ENCODE assay signal across 35 cellular contexts in the genomic region with DNA sequence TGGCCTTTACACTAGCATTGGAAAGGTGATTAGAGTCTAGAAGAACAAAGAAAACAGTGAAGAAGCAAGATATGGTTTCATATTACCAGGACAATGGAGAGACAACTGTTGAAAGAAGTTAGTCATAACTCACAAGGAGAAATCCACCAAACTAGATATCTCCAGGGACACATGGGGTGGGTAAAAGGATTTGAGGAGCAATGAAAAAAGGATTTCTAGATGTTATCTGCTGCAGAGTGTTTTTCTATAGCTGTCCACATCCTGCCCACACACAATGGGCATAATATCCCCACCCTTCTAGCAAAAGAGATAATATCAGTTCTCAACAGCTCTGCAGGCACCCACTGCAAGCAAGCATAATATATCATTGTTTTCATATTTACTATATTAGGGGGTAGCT.
DNase-seq lines count a peak whose midpoint lies in the region; ATAC-seq and TF ChIP-seq lines count a peak whose summit lies in the region.
"Had no signal": no experiment of that assay in that cellular context is flagged by ENCODE, and none has a peak within 500 bp of the region (broad histone marks: within the 10 kb centered on the region; RNA-seq: fewer than 3 reads in every experiment).

No MANE protein-coding gene starts in this region.

- no peaks in the 10 kb centered on the region for H3K36me3 ChIP-seq in sigmoid colon
- no peaks in the 10 kb centered on the region for H3K36me3 ChIP-seq in naive thymus-derived CD4-positive, alpha-beta T cell (ENCODE audit: control insufficient read depth in 2 of 3, insufficient read depth in 3 of 3, low read length in 3 of 3)
- H3K36me3 ChIP-seq: heart right ventricle, lower lobe of right lung, transverse colon had no signal

- POLR2A ChIA-PET in naive thymus-derived CD4-positive, alpha-beta T cell (lab: Charles Lee), result no interaction called here

- H3K4me1 ChIP-seq in foreskin keratinocyte (no peaks in the 10 kb centered on the region), sigmoid colon (no peaks in the 10 kb centered on the region)
- no peaks in the 10 kb centered on the region for H3K4me1 ChIP-seq in naive thymus-derived CD4-positive, alpha-beta T cell (ENCODE audit: control insufficient read depth in 2 of 2, insufficient read depth in 2 of 2, low read length in 2 of 2)
- H3K4me1 ChIP-seq: lower lobe of right lung, psoas muscle, transverse colon had no signal

- peaks cover 0 to 5% (median 3%) of the 10 kb centered on the region in 3 donors for H3K27me3 Mint-ChIP-seq in CD14-positive monocyte (ENCODE audit: low read depth in 3 of 3)
- no peaks in the 10 kb centered on the region for H3K27me3 Mint-ChIP-seq in naive thymus-derived CD4-positive, alpha-beta T cell
- H3K27me3 Mint-ChIP-seq: activated CD8-positive, alpha-beta memory T cell treated with anti-CD3 and anti-CD28 coated beads, Interleukin-2, amount 10 ng/mL, durations not matched to agents 7 days and 5 days; activated naive CD8-positive, alpha-beta T cell treated with anti-CD3 and anti-CD28 coated beads, Interleukin-2, amount 10 ng/mL, durations not matched to agents 7 days and 5 days; B cell; CD8-positive, alpha-beta memory T cell; effector memory CD8-positive, alpha-beta T cell; stimulated activated memory B cell treated with anti-CD40 and anti-IgM and Interleukin-4, amounts not matched to agents 10 μg/mL and 1 μg/mL and 100 μg/mL, for 72 hours; T-helper 17 cell had no signal

- H3K9me3 Mint-ChIP-seq in CD14-positive monocyte, result no peaks in the 10 kb centered on the region
- H3K9me3 Mint-ChIP-seq in naive thymus-derived CD4-positive, alpha-beta T cell, result peaks cover 0 to 18% (median 2%) of the 10 kb centered on the region in 11 donors

- CTCF ChIA-PET in naive thymus-derived CD4-positive, alpha-beta T cell (lab: Charles Lee), result no interaction called here

- intact Hi-C loops in sigmoid colon (cut with DNase I) (no loop called here), CD14-positive monocyte (cut with micrococcal nuclease) (no loop called here)
- intact Hi-C loops in naive thymus-derived CD4-positive, alpha-beta T cell (cut with micrococcal nuclease), result loop anchor here in 1 of 2 donors (10.0 kb wide), 1 partner anchor 58 kb away; no protein-coding TSS in a partner anchor

- no peaks in the 10 kb centered on the region for H3K36me3 Mint-ChIP-seq in CD14-positive monocyte
- no peaks in the 10 kb centered on the region for H3K36me3 Mint-ChIP-seq in naive thymus-derived CD4-positive, alpha-beta T cell
- H3K36me3 Mint-ChIP-seq: activated CD8-positive, alpha-beta memory T cell treated with anti-CD3 and anti-CD28 coated beads, Interleukin-2, amount 10 ng/mL, durations not matched to agents 7 days and 5 days; activated naive CD8-positive, alpha-beta T cell treated with anti-CD3 and anti-CD28 coated beads, Interleukin-2, amount 10 ng/mL, durations not matched to agents 7 days and 5 days; CD8-positive, alpha-beta memory T cell; natural killer cell; stimulated activated memory B cell treated with anti-CD40 and anti-IgM and Interleukin-4, amounts not matched to agents 10 μg/mL and 1 μg/mL and 100 μg/mL, for 72 hours had no signal

- H3K9me3 ChIP-seq in sigmoid colon, result no peaks in the 10 kb centered on the region
- no peaks in the 10 kb centered on the region for H3K9me3 ChIP-seq in naive thymus-derived CD4-positive, alpha-beta T cell (ENCODE audit: control insufficient read depth in 2 of 3, low read length in 3 of 3)
- H3K9me3 ChIP-seq: lower lobe of right lung, psoas muscle, transverse colon had no signal

- no peak overlapping the region for H3K4me3 Mint-ChIP-seq in CD14-positive monocyte
- H3K4me3 Mint-ChIP-seq in naive thymus-derived CD4-positive, alpha-beta T cell, result no peak overlapping the region
- H3K4me3 Mint-ChIP-seq: activated CD8-positive, alpha-beta memory T cell treated with anti-CD3 and anti-CD28 coated beads, Interleukin-2, amount 10 ng/mL, durations not matched to agents 7 days and 5 days; activated naive CD8-positive, alpha-beta T cell treated with anti-CD3 and anti-CD28 coated beads, Interleukin-2, amount 10 ng/mL, durations not matched to agents 7 days and 5 days; activated T-cell treated with anti-CD3 and anti-CD28 coated beads, Interleukin-2, amount 50 U/mL, for 4 hours; B cell; CD8-positive, alpha-beta memory T cell; effector memory CD8-positive, alpha-beta T cell; HFFc6; natural killer cell; stimulated activated memory B cell treated with anti-CD40 and anti-IgM and Interleukin-4, amounts not matched to agents 10 μg/mL and 1 μg/mL and 100 μg/mL, for 72 hours; T-helper 17 cell had no signal

- TF ChIP-seq EP300 in sigmoid colon (IDR thresholded peaks at IDR 0.05), result no peak

- H3K27ac ChIP-seq in foreskin keratinocyte (no peak overlapping the region), sigmoid colon (no peak overlapping the region)
- H3K27ac ChIP-seq in naive thymus-derived CD4-positive, alpha-beta T cell (ENCODE audit: low read depth, low read length), result no peak overlapping the region
- H3K27ac ChIP-seq: heart right ventricle, lower lobe of right lung, psoas muscle, RWPE1, SK-N-MC, transverse colon had no signal

- no peak for TF ChIP-seq CTCF in foreskin keratinocyte (conservative IDR thresholded peaks at IDR 0.05)
- TF ChIP-seq CTCF in sigmoid colon (IDR thresholded peaks at IDR 0.05), result no peak
- no peak for TF ChIP-seq CTCF in CD14-positive monocyte (IDR thresholded peaks at IDR 0.05)

- no peak overlapping the region for H3K27ac Mint-ChIP-seq in CD14-positive monocyte
- H3K27ac Mint-ChIP-seq in naive thymus-derived CD4-positive, alpha-beta T cell, result no peak overlapping the region
- H3K27ac Mint-ChIP-seq: activated CD8-positive, alpha-beta memory T cell treated with anti-CD3 and anti-CD28 coated beads, Interleukin-2, amount 10 ng/mL, durations not matched to agents 7 days and 5 days; activated naive CD8-positive, alpha-beta T cell treated with anti-CD3 and anti-CD28 coated beads, Interleukin-2, amount 10 ng/mL, durations not matched to agents 7 days and 5 days; B cell; effector memory CD8-positive, alpha-beta T cell; HFFc6; natural killer cell; stimulated activated memory B cell treated with anti-CD40 and anti-IgM and Interleukin-4, amounts not matched to agents 10 μg/mL and 1 μg/mL and 100 μg/mL, for 72 hours; T-helper 17 cell had no signal

- H3K4me1 Mint-ChIP-seq in CD14-positive monocyte, result no peaks in the 10 kb centered on the region
- no peaks in the 10 kb centered on the region for H3K4me1 Mint-ChIP-seq in naive thymus-derived CD4-positive, alpha-beta T cell
- H3K4me1 Mint-ChIP-seq: activated CD8-positive, alpha-beta memory T cell treated with anti-CD3 and anti-CD28 coated beads, Interleukin-2, amount 10 ng/mL, durations not matched to agents 7 days and 5 days; activated naive CD8-positive, alpha-beta T cell treated with anti-CD3 and anti-CD28 coated beads, Interleukin-2, amount 10 ng/mL, durations not matched to agents 7 days and 5 days; B cell; CD8-positive, alpha-beta memory T cell; natural killer cell; stimulated activated memory B cell treated with anti-CD40 and anti-IgM and Interleukin-4, amounts not matched to agents 10 μg/mL and 1 μg/mL and 100 μg/mL, for 72 hours; T-helper 17 cell had no signal

- ATAC-seq in foreskin keratinocyte, result peak; percentile 25
- no peak for ATAC-seq in left lobe of liver
- ATAC-seq in naive thymus-derived CD4-positive, alpha-beta T cell, result no peak
- ATAC-seq: activated CD8-positive, alpha-beta memory T cell treated with anti-CD3 and anti-CD28 coated beads, Interleukin-2, amount 10 ng/mL, durations not matched to agents 7 days and 5 days; activated T-cell treated with anti-CD3 and anti-CD28 coated beads, Interleukin-2, amount 50 U/mL, for 4 hours; effector memory CD8-positive, alpha-beta T cell; lower lobe of right lung; natural killer cell; psoas muscle; stimulated activated memory B cell treated with anti-CD40 and anti-IgM and Interleukin-4, amounts not matched to agents 10 μg/mL and 1 μg/mL and 100 μg/mL, for 72 hours; T-helper 17 cell had no signal

- no peaks in the 10 kb centered on the region for H3K27me3 ChIP-seq in foreskin keratinocyte
- H3K27me3 ChIP-seq in sigmoid colon, result no peaks in the 10 kb centered on the region
- H3K27me3 ChIP-seq in naive thymus-derived CD4-positive, alpha-beta T cell (ENCODE audit: control insufficient read depth in 2 of 2, insufficient read depth in 2 of 2, low read length in 2 of 2), result no peaks in the 10 kb centered on the region
- H3K27me3 ChIP-seq: heart right ventricle, transverse colon had no signal

- no peak overlapping the region for H3K4me3 ChIP-seq in sigmoid colon
- no peak overlapping the region for H3K4me3 ChIP-seq in naive thymus-derived CD4-positive, alpha-beta T cell (ENCODE audit: low read length)
- H3K4me3 ChIP-seq: heart right ventricle, lower lobe of right lung, psoas muscle, SK-N-MC, transverse colon had no signal

- DNase-seq in DMS153 treated with DMSO at 0.1 percent for 48 hours (lab: John Stamatoyannopoulos, UW; ENCODE audit: unreplicated experiment), result peak; percentile 15
- DNase-seq in NCI-H146 (lab: John Stamatoyannopoulos, UW), result peak; percentile 43
- DNase-seq in SK-MEL-5 (ENCODE audit: low read depth, low spot score), result peak; percentile 30
- DNase-seq in foreskin keratinocyte, result peak in 1 of 2 donors; percentile 44
- DNase-seq in left lobe of liver (ENCODE audit: low spot score), result no peak
- DNase-seq in sigmoid colon, result no peak
- no peak for DNase-seq in CD14-positive monocyte (ENCODE audit: low spot score)
- no peak for DNase-seq in naive thymus-derived CD4-positive, alpha-beta T cell
- DNase-seq: activated CD4-positive, alpha-beta T cell treated with anti-CD3 and anti-CD28 coated beads, Interleukin-2, amount 50 U/mL, for 4 hours; activated CD8-positive, alpha-beta memory T cell treated with anti-CD3 and anti-CD28 coated beads, Interleukin-2, amount 10 ng/mL, durations not matched to agents 7 days and 5 days; activated gamma-delta T cell; activated naive CD8-positive, alpha-beta T cell treated with anti-CD3 and anti-CD28 coated beads, Interleukin-2, amount 10 ng/mL, durations not matched to agents 7 days and 5 days; activated T-cell treated with anti-CD3 and anti-CD28 coated beads, Interleukin-2, amount 50 U/mL, for 4 hours; CD8-positive, alpha-beta memory T cell; central memory CD4-positive, alpha-beta T cell; cortex of kidney; effector memory CD8-positive, alpha-beta T cell; GOT3; heart right ventricle; HFFc6; kidney glomerular epithelial cell; lower lobe of right lung; natural killer cell; NCI-H1105; NCI-H2029 treated with DMSO at 0.1 percent for 48 hours; NCI-H226; NCI-H774; occipital lobe; psoas muscle; T-helper 17 cell; transverse colon had no signal

- no peak for TF ChIP-seq POLR2A in sigmoid colon (IDR thresholded peaks at IDR 0.05)

- in situ Hi-C loops in SK-MEL-5 (cut with HindIII; ENCODE audit: low pct_unique_long_range_greater_than_20kb, low sequenced_read_pairs), result no loop called here

Comparison
In these comparisons a context has a peak if more than half of its experiments do, and no peak if none do; other contexts are left out.
1. DNase-seq: peak in DMS153 treated with DMSO at 0.1 percent for 48 hours (single experiment), NCI-H146 (single experiment) and SK-MEL-5 (single experiment); none in left lobe of liver (single experiment), sigmoid colon (single experiment), CD14-positive monocyte (single experiment) and naive thymus-derived CD4-positive, alpha-beta T cell (0 of 9).